ENCODE assay signal across 8 cellular contexts in the genomic region with DNA sequence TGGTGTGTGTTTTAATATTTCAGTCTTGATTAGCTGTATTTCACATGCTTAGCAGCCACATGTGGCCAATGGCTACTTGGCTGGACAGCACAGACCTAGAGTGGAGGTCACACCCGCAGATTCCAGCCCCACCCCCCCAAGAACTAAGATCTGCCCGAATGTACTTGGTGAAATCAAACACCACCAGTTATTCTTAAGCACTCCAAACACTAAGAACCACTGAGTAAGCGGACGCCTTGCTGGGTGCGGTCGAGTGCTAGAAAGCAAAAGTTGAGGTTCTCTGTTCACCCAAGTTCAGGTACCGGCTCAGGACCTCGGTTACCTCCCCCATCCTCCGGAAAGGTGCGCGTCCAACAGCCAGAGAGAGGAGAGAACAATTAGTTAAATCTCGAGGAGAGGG. TPM values are rescaled to one million over a fixed set of nuclear protein-coding genes. Genes with fewer than 3 reads are reported as not detected.
DNase-seq lines count a peak whose midpoint lies in the region; ATAC-seq, FAIRE-seq and TF ChIP-seq lines count a peak whose summit lies in the region.
"Not testable (repeated sequence)": the region's sequence is repeated elsewhere in the genome, so short reads cannot be mapped to it uniquely, and the experiment has no call there.

No MANE protein-coding gene starts in this region.

- peak overlapping the region; percentile 84 for H3K9ac ChIP-seq in OCI-LY3 (ENCODE audit: low read length)
- peak overlapping the region; percentile 67 for H3K9ac ChIP-seq in mammary epithelial cell (ENCODE audit: insufficient read depth, low read length)
- H3K9ac ChIP-seq in skeletal muscle tissue (ENCODE audit: low read depth in 1 of 3, low read length in 3 of 3): peak overlapping the region; percentile 76 to 97 (median 84)

- CTCF ChIA-PET in mammary epithelial cell (lab: Charles Lee; ENCODE audit: low non-redundant PET): not testable (repeated sequence)

- H3K9me3 ChIP-seq in OCI-LY3 (ENCODE audit: insufficient read depth, low read length); mammary epithelial cell (replicated peaks; ENCODE audit: insufficient read depth, low read length); gastroesophageal sphincter; mononuclear cell (ENCODE audit: low read depth, low read length); skeletal muscle tissue (ENCODE audit: control insufficient read depth in 3 of 3, low read length in 3 of 3): not testable (repeated sequence)

- not testable (repeated sequence) for BruUV-seq in mammary epithelial cell (replicated peaks; lab: Mats Ljungman, UMichigan)

- in situ Hi-C loops in mammary epithelial cell (cut with MboI; ENCODE audit: low sequenced_read_pairs in 2 of 2): loop anchor here in 1 of 2 donors (25.0 kb wide), 1 partner anchor 220 kb away; the partner anchor contains the start of gene TBC1D24

- ATAC-seq in gastroesophageal sphincter: not testable (repeated sequence)

- H3K4me1 ChIP-seq in OCI-LY3 (ENCODE audit: low read length) (peaks cover 17% of the 10 kb centered on the region), mammary epithelial cell (ENCODE audit: insufficient read depth, low read length) (peaks cover 18% of the 10 kb centered on the region), gastroesophageal sphincter (peaks cover 0 to 70% (median 21%) of the 10 kb centered on the region in 3 donors), mononuclear cell (ENCODE audit: insufficient read depth, low read length) (peaks cover 29% of the 10 kb centered on the region), skeletal muscle tissue (ENCODE audit: control insufficient read depth in 3 of 3, insufficient read depth in 3 of 3, low read length in 3 of 3) (peaks cover 22 to 38% (median 36%) of the 10 kb centered on the region in 3 donors)

- TF ChIP-seq EP300 in gastroesophageal sphincter (IDR thresholded peaks at IDR 0.05): not testable (repeated sequence)

- not testable (repeated sequence) for DNase-seq in GM12892 (ENCODE audit: insufficient read length)
- peak; percentile 67 for DNase-seq in activated CD8-positive, alpha-beta memory T cell treated with anti-CD3 and anti-CD28 coated beads for 24 hours
- peak; percentile 19 for DNase-seq in mammary epithelial cell

- TF ChIP-seq POLR2A in GM12892 (IDR thresholded peaks at IDR 0.05; ENCODE audit: low read depth, low read length); gastroesophageal sphincter (IDR thresholded peaks at IDR 0.05): not testable (repeated sequence)

- TF ChIP-seq CTCF in 22Rv1 (IDR thresholded peaks at IDR 0.05); OCI-LY3 (IDR thresholded peaks at IDR 0.05; ENCODE audit: low read depth, low read length); mammary epithelial cell (conservative IDR thresholded peaks at IDR 0.05 in 1 of 2, IDR thresholded peaks at IDR 0.05 in 1 of 2; ENCODE audit: extremely low read depth in 1 of 2, insufficient read depth in 1 of 2, low read depth in 1 of 2, low read length in 2 of 2); gastroesophageal sphincter (IDR thresholded peaks at IDR 0.05): not testable (repeated sequence)

- H3K27me3 ChIP-seq in OCI-LY3 (ENCODE audit: low read depth, low read length); mammary epithelial cell (ENCODE audit: insufficient read depth, low read length); gastroesophageal sphincter; mononuclear cell (ENCODE audit: insufficient read depth, low read length); skeletal muscle tissue (ENCODE audit: control insufficient read depth in 3 of 3, insufficient read depth in 3 of 3, low read length in 3 of 3): not testable (repeated sequence)

- peaks cover 69% of the 10 kb centered on the region for H3K79me2 ChIP-seq in OCI-LY3 (ENCODE audit: low read length)
- peaks cover 90% of the 10 kb centered on the region for H3K79me2 ChIP-seq in mammary epithelial cell (ENCODE audit: insufficient read depth, low read length)

- intact Hi-C loops in mammary epithelial cell (cut with micrococcal nuclease): loop anchor here (5.0 kb wide), 1 partner anchor 160 kb away; the partner anchor contains the start of gene CCNF

- H3K36me3 ChIP-seq in OCI-LY3 (replicated peaks; ENCODE audit: low read depth, low read length): peaks cover 27% of the 10 kb centered on the region
- peaks cover 12% of the 10 kb centered on the region for H3K36me3 ChIP-seq in mammary epithelial cell (ENCODE audit: insufficient read depth, low read length)
- peaks cover 0 to 35% of the 10 kb centered on the region in 2 donors for H3K36me3 ChIP-seq in gastroesophageal sphincter
- peaks cover 21 to 26% (median 23%) of the 10 kb centered on the region in 3 donors for H3K36me3 ChIP-seq in skeletal muscle tissue (ENCODE audit: control insufficient read depth in 3 of 3, insufficient read depth in 3 of 3, low read length in 3 of 3)

- WGBS in mammary epithelial cell (ENCODE audit: low coverage, missing lambda C conversion rate): under 1% methylated on average over 11 of the region's 12 CpGs
- 0 to 13% methylated on average over 1 to 6 of the region's 12 CpGs for WGBS in gastroesophageal sphincter (ENCODE audit: low coverage in 1 of 2), 2 donors

- FAIRE-seq in GM12892 (lab: Jason Lieb, UNC): peak; percentile 79

- dilution Hi-C loops in mammary epithelial cell (cut with HindIII; ENCODE audit: low sequenced_read_pairs): not testable (repeated sequence)

- not testable (repeated sequence) for H2AFZ ChIP-seq in OCI-LY3 (ENCODE audit: low read depth, low read length); mammary epithelial cell (ENCODE audit: low read depth, low read length)

- H3K27ac ChIP-seq in 22Rv1 (peak overlapping the region; percentile 93), mammary epithelial cell (ENCODE audit: insufficient read depth, low read depth, low read length) (peak overlapping the region; percentile 74), gastroesophageal sphincter (peak overlapping the region in 3 of 4 donors; percentile 94 to 96 (median 96)), skeletal muscle tissue (ENCODE audit: low read depth, low read length) (peak overlapping the region; percentile 95)
- not testable (repeated sequence) for H3K27ac ChIP-seq in OCI-LY3 (ENCODE audit: low read length)

- H3K4me3 ChIP-seq in OCI-LY3 (ENCODE audit: low read length) (peak overlapping the region; percentile 87), mammary epithelial cell (replicated peaks in 1 of 3; ENCODE audit: insufficient read depth in 1 of 3, low read depth in 2 of 3, low read length in 3 of 3) (peak overlapping the region; percentile 63 to 90 (median 79)), gastroesophageal sphincter (peak overlapping the region; percentile 71 to 83), mononuclear cell (ENCODE audit: low read length) (peak overlapping the region; percentile 79), skeletal muscle tissue (ENCODE audit: low read length in 3 of 3) (peak overlapping the region; percentile 63 to 98 (median 91))

- H4K20me1 ChIP-seq in OCI-LY3 (ENCODE audit: insufficient read depth, low read length) (peaks cover 46% of the 10 kb centered on the region), mammary epithelial cell (ENCODE audit: insufficient read depth, low read length) (peaks cover 14% of the 10 kb centered on the region)

- H3K4me2 ChIP-seq in OCI-LY3 (ENCODE audit: low read length) (peak overlapping the region; percentile 82), mammary epithelial cell (ENCODE audit: insufficient read depth, low read depth, low read length) (peak overlapping the region; percentile 57)

RNA-seq across cellular contexts. Expression of gene RNPS1, which starts 1.0 kb away (rescaled TPM):
- 165 TPM for polyA plus RNA-seq in GM12892 (2012; ENCODE audit: missing spikeins)
- total RNA-seq in mammary epithelial cell: 100 to 1,000 TPM in 1 of 2 donors, 10 to 100 TPM in 1; 79.4 to 207 TPM
- polyA plus RNA-seq in mammary epithelial cell: 258 TPM
- polyA minus RNA-seq in mammary epithelial cell: 182 TPM
- 100 to 1,000 TPM; 117 to 171 (median 128) TPM for total RNA-seq in gastroesophageal sphincter
- total RNA-seq in mononuclear cell: 156 TPM
- total RNA-seq in skeletal muscle tissue: 42.3 TPM

RNA-seq across cellular contexts. Expression of gene ECI1, which starts 15.5 kb away (rescaled TPM):
- polyA plus RNA-seq in GM12892 (2012; ENCODE audit: missing spikeins): 13.5 TPM
- total RNA-seq in mammary epithelial cell (10 to 100 TPM; 79.3 to 84.7 TPM), gastroesophageal sphincter (10 to 100 TPM; 41.9 to 85.1 (median 73.8) TPM), mononuclear cell (10.5 TPM), skeletal muscle tissue (42.3 TPM)
- polyA plus RNA-seq in mammary epithelial cell: 48.2 TPM
- polyA minus RNA-seq in mammary epithelial cell: 11.6 TPM

RNA-seq across cellular contexts. Expression of gene DNASE1L2, which starts 30.6 kb away (rescaled TPM):
- 0.51 TPM for polyA plus RNA-seq in GM12892 (2012; ENCODE audit: missing spikeins)
- 1 to 10 TPM in 1 of 2 donors, under 1 TPM in 1; 0.67 to 1.5 TPM for total RNA-seq in mammary epithelial cell
- polyA plus RNA-seq in mammary epithelial cell: 0.34 TPM
- not detected for polyA minus RNA-seq in mammary epithelial cell
- 1 to 10 TPM in 2 of 4 donors, under 1 TPM in 1, not detected in 1; 0.27 to 1.7 (median 1.1) TPM for total RNA-seq in gastroesophageal sphincter
- total RNA-seq in mononuclear cell: 0.21 TPM
- total RNA-seq in skeletal muscle tissue: 0.52 TPM

RNA-seq across cellular contexts. Expression of gene E4F1, which starts 43.5 kb away (rescaled TPM):
- 4.2 TPM for polyA plus RNA-seq in GM12892 (2012; ENCODE audit: missing spikeins)
- total RNA-seq in mammary epithelial cell: 10 to 100 TPM; 22.0 to 24.8 TPM
- 15.2 TPM for polyA plus RNA-seq in mammary epithelial cell
- 8.6 TPM for polyA minus RNA-seq in mammary epithelial cell
- 10 to 100 TPM; 23.1 to 35.2 (median 28.8) TPM for total RNA-seq in gastroesophageal sphincter
- total RNA-seq in mononuclear cell: 14.0 TPM
- total RNA-seq in skeletal muscle tissue: 12.5 TPM

RNA-seq across cellular contexts. Expression of gene PGP, which starts 52.2 kb away (rescaled TPM):
- 7.5 TPM for polyA plus RNA-seq in GM12892 (2012; ENCODE audit: missing spikeins)
- total RNA-seq in mammary epithelial cell (10 to 100 TPM; 12.8 to 19.0 TPM), gastroesophageal sphincter (10 to 100 TPM in 2 of 4 donors, 1 to 10 TPM in 2; 7.6 to 17.3 (median 12.5) TPM), mononuclear cell (9.8 TPM), skeletal muscle tissue (9.9 TPM)
- 19.9 TPM for polyA plus RNA-seq in mammary epithelial cell
- polyA minus RNA-seq in mammary epithelial cell: 6.6 TPM
